9 cellular contexts compared by ENCODE assay signal in genomic region chr22:42608481-42609361, GRCh38. TPM values are rescaled to one million over a fixed set of nuclear protein-coding genes. Genes with fewer than 3 reads are reported as not detected.
A peak's percentile ranks its signal among the peaks of the same experiment; 100 is the strongest.
DNase-seq lines count a peak whose midpoint lies in the region; ATAC-seq and TF ChIP-seq lines count a peak whose summit lies in the region.
"Had no signal": no experiment of that assay in that cellular context is flagged by ENCODE, and none has a peak within 500 bp of the region (broad histone marks: within the 10 kb centered on the region; RNA-seq: fewer than 3 reads in every experiment).

No MANE protein-coding gene starts in this region.

- H3K27ac Mint-ChIP-seq in WTC11 (peak overlapping the region; percentile 79; the same call in 1 of the 2 replicates), progenitor cell of endocrine pancreas (peak overlapping the region; percentile 80)

- H3K36me3 Mint-ChIP-seq in WTC11: peaks cover 58% of the 10 kb centered on the region
- peaks cover 25% of the 10 kb centered on the region for H3K36me3 Mint-ChIP-seq in progenitor cell of endocrine pancreas (ENCODE audit: insufficient read depth)

- H3K4me1 ChIP-seq in foreskin keratinocyte: peaks cover 17% of the 10 kb centered on the region

- H3K27me3 Mint-ChIP-seq in WTC11 (ENCODE audit: low read depth): no peaks in the 10 kb centered on the region
- no peaks in the 10 kb centered on the region for H3K27me3 Mint-ChIP-seq in progenitor cell of endocrine pancreas

- H3K27me3 ChIP-seq in foreskin keratinocyte: no peaks in the 10 kb centered on the region

- CTCF ChIA-PET in WTC11 (lab: Charles Lee): no interaction called here

- ATAC-seq in WTC11 (peak; percentile 39), foreskin keratinocyte (peak; percentile 83)

- TF ChIP-seq CTCF in WTC11 (IDR thresholded peaks at IDR 0.05) (no peak), foreskin keratinocyte (conservative IDR thresholded peaks at IDR 0.05) (no peak), progenitor cell of endocrine pancreas (IDR thresholded peaks at IDR 0.05; ENCODE audit: unreplicated experiment) (no peak)

- POLR2A ChIA-PET in WTC11 (lab: Charles Lee): interaction anchor here (0.5 to 0.6 kb wide), 3 partner anchors 19 to 435 kb away, joined by 3 read pairs; no protein-coding TSS in a partner anchor

- H3K4me1 Mint-ChIP-seq in WTC11 (peaks cover 30% of the 10 kb centered on the region), progenitor cell of endocrine pancreas (ENCODE audit: low read depth) (peaks cover 16% of the 10 kb centered on the region)

- peaks cover 3% of the 10 kb centered on the region; the same call in 1 of the 2 replicates for H3K9me3 Mint-ChIP-seq in WTC11
- no peaks in the 10 kb centered on the region for H3K9me3 Mint-ChIP-seq in progenitor cell of endocrine pancreas (ENCODE audit: low read depth)

- H3K27ac ChIP-seq in foreskin keratinocyte: peak overlapping the region; percentile 94

- H3K4me3 Mint-ChIP-seq in WTC11: no peak overlapping the region
- no peak overlapping the region for H3K4me3 Mint-ChIP-seq in progenitor cell of endocrine pancreas (ENCODE audit: low read depth)

- DNase-seq in GM03348 (ENCODE audit: low spot score) (peak; percentile 64), WTC11 (ENCODE audit: low spot score) (no peak), foreskin keratinocyte (peak; percentile 23 to 66), progenitor cell of endocrine pancreas (ENCODE audit: low spot score, unreplicated experiment) (no peak), SHP77 (lab: John Stamatoyannopoulos, UW) (no peak), activated gamma-delta T cell treated with Interleukin-2 at 50 U/mL for 16 hours (no peak), ureter (ENCODE audit: low spot score) (no peak), NK-92 (lab: John Stamatoyannopoulos, UW; ENCODE audit: unreplicated experiment) (no peak)
- DNase-seq: NCI-H510A had no signal

TF ChIP-seq in WTC11, 78 proteins besides CTCF, POLR2A, EP300 and RAD21:
- TF ChIP-seq ZNF416 (CRISPR knock-in tag; IDR thresholded peaks at IDR 0.05): no peak
- TF ChIP-seq ZNF281 (CRISPR knock-in tag; IDR thresholded peaks at IDR 0.05): no peak
- no peak for TF ChIP-seq ZNF423 (CRISPR knock-in tag; IDR thresholded peaks at IDR 0.05)
- TF ChIP-seq TEAD1 (CRISPR knock-in tag; IDR thresholded peaks at IDR 0.05): no peak

RNA-seq across cellular contexts. Expression of gene POLDIP3, which starts 6.0 kb away (rescaled TPM):
- total RNA-seq in WTC11 (2021): 73.2 to 88.7 TPM (median 82.1 TPM) in 3 replicates
- total RNA-seq in foreskin keratinocyte: 41.2 and 42.2 TPM in 2 replicates
- polyA plus RNA-seq in foreskin keratinocyte: 37.3 and 40.0 TPM in 2 replicates
- 77.5 and 82.4 TPM in 2 replicates for total RNA-seq in progenitor cell of endocrine pancreas
- 64.9 TPM for total RNA-seq in ureter

RNA-seq across cellular contexts. Expression of gene ATP5MGL, which starts 31.7 kb away (rescaled TPM):
- total RNA-seq in WTC11 (2021): 0.23 to 0.74 TPM (median 0.25 TPM) in 3 replicates
- 0.14 and 0.24 TPM in 2 replicates for total RNA-seq in foreskin keratinocyte
- not detected in 2 replicates for polyA plus RNA-seq in foreskin keratinocyte
- 0.40 and 0.89 TPM in 2 replicates for total RNA-seq in progenitor cell of endocrine pancreas
- total RNA-seq in ureter: 1.4 TPM

RNA-seq across cellular contexts. Expression of gene CYB5R3, which starts 40.5 kb away (rescaled TPM):
- total RNA-seq in WTC11 (2021) (85.4 to 98.7 TPM (median 93.9 TPM) in 3 replicates), foreskin keratinocyte (119 and 127 TPM in 2 replicates), progenitor cell of endocrine pancreas (77.3 and 85.9 TPM in 2 replicates), ureter (243 TPM)
- 234 and 245 TPM in 2 replicates for polyA plus RNA-seq in foreskin keratinocyte

RNA-seq across cellular contexts. Expression of gene SERHL2, which starts 55.0 kb away (rescaled TPM):
- total RNA-seq in WTC11 (2021) (0.37 to 1.1 TPM (median 0.92 TPM) in 3 replicates), foreskin keratinocyte (0.88 and 1.3 TPM in 2 replicates), progenitor cell of endocrine pancreas (0.69 and 1.0 TPM in 2 replicates), ureter (10.8 TPM)
- polyA plus RNA-seq in foreskin keratinocyte: 1.1 and 1.5 TPM in 2 replicates

Comparison
In these comparisons a context has a peak if more than half of its experiments do, and no peak if none do; other contexts are left out.
1. DNase-seq: peak in GM03348 (single experiment) and foreskin keratinocyte (2 of 2); none in WTC11 (single experiment), progenitor cell of endocrine pancreas (single experiment), SHP77 (0 of 2), activated gamma-delta T cell treated with Interleukin-2 at 50 U/mL for 16 hours (single experiment), ureter (single experiment) and NK-92 (single experiment).